Comparison of ENCODE assay signal across 25 cellular contexts in the genomic region with DNA sequence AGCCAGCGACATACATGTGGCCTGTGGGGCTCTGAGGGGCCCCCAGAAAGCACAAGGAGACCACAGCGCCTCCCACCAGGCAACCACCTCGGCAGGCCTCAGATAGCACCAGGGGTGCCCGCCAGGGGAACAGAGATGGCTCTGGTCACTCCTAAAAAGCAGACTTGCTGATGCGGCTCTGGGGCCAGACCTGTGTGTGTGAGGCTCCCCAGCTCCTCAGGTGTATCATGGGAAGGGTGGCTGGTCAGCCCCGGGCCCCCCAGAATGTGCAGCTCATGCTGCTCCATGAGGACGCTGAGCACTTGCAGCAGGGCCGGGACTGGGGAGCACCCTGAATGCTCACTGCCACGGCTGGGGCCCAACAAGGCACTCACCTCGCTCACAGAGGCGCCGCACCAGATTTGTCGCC.
DNase-seq lines count a peak whose midpoint lies in the region; ATAC-seq, FAIRE-seq and TF ChIP-seq lines count a peak whose summit lies in the region.
"Had no signal": no experiment of that assay in that cellular context is flagged by ENCODE, and none has a peak within 500 bp of the region (broad histone marks: within the 10 kb centered on the region; RNA-seq: fewer than 3 reads in every experiment).

No MANE protein-coding gene starts in this region.

- H2AFZ ChIP-seq in mesenchymal stem cell (ENCODE audit: low read depth, low read length): no peak overlapping the region

- H4K91ac ChIP-seq in mesenchymal stem cell (ENCODE audit: low read length): peak overlapping the region; percentile 1

- no peaks in the 10 kb centered on the region for H3K27me3 Mint-ChIP-seq in Caco-2 (ENCODE audit: insufficient read depth, unreplicated experiment)
- H3K27me3 Mint-ChIP-seq: activated CD8-positive, alpha-beta memory T cell treated with anti-CD3 and anti-CD28 coated beads, Interleukin-2, amount 10 ng/mL, durations not matched to agents 7 days and 5 days had no signal

- H3K9ac ChIP-seq in mesenchymal stem cell (ENCODE audit: low read length): no peak overlapping the region
- H3K9ac ChIP-seq: SK-N-SH had no signal

- H3K4me3 Mint-ChIP-seq in Caco-2 (ENCODE audit: unreplicated experiment): no peak overlapping the region
- H3K4me3 Mint-ChIP-seq: activated CD8-positive, alpha-beta memory T cell treated with anti-CD3 and anti-CD28 coated beads, Interleukin-2, amount 10 ng/mL, durations not matched to agents 7 days and 5 days; mesothelial cell of epicardium had no signal

- peak overlapping the region in 1 of 2 experiments; percentile 91 for H3K23ac ChIP-seq in mesenchymal stem cell (ENCODE audit: low read length in 2 of 2)

- intact Hi-C loops in Caco-2 (cut with micrococcal nuclease; ENCODE audit: unreplicated experiment) (no loop called here), thyroid gland (cut with DNase I) (no loop called here)

- TF ChIP-seq EP300 in A549 (IDR thresholded peaks at IDR 0.05): no peak

- peak overlapping the region in 1 of 2 experiments; percentile 53 for H3K14ac ChIP-seq in mesenchymal stem cell (ENCODE audit: low read length in 2 of 2)

- H3K36me3 ChIP-seq in Caco-2 (ENCODE audit: control insufficient read depth, insufficient read depth, low read length) (peaks cover 6% of the 10 kb centered on the region), mesenchymal stem cell (ENCODE audit: control insufficient read depth in 1 of 2, insufficient read depth in 2 of 2, low read depth in 1 of 2, low read length in 2 of 2) (peaks cover 6 to 30% of the 10 kb centered on the region in 2 experiments), thyroid gland (peaks cover 5 to 26% of the 10 kb centered on the region in 2 donors)

- peak overlapping the region; percentile 87 to 99 for H2BK12ac ChIP-seq in mesenchymal stem cell (ENCODE audit: low read length in 2 of 2)

- H3K27ac ChIP-seq in A549: peak overlapping the region; percentile 97 to 98
- H3K27ac ChIP-seq in VCaP: peak overlapping the region; percentile 60; the same call in 1 of the 2 replicates
- H3K27ac ChIP-seq in mesenchymal stem cell (ENCODE audit: low read length, poor library complexity, severe bottlenecking): no peak overlapping the region
- H3K27ac ChIP-seq in thyroid gland: peak overlapping the region in 1 of 3 donors; percentile 15
- H3K27ac ChIP-seq: epithelial cell of prostate, psoas muscle had no signal

- FAIRE-seq in A549 (lab: Jason Lieb, UNC): no peak

- peaks cover 28% of the 10 kb centered on the region for H3K4me1 Mint-ChIP-seq in Caco-2 (ENCODE audit: low read depth, unreplicated experiment)

- DNase-seq in A549 (ENCODE audit: low read depth in 1 of 2, low spot score in 1 of 2) (no peak), Caco-2 (no peak), mesenchymal stem cell (no peak), thyroid gland (no peak), SIG-M5 treated with dmso at 0.1 percent for 504 hours (lab: John Stamatoyannopoulos, UW; ENCODE audit: unreplicated experiment) (no peak), AG08395 (ENCODE audit: low spot score) (no peak)
- DNase-seq in activated T-cell treated with anti-CD3 and anti-CD28 coated beads, Interleukin-2, amount 50 U/mL, for 1 hour: no peak
- DNase-seq: activated CD8-positive, alpha-beta memory T cell treated with anti-CD3 and anti-CD28 coated beads, Interleukin-2, amount 10 ng/mL, durations not matched to agents 7 days and 5 days; Calu3; EL; GOT3; Kasumi-1; NCI-H1105 treated with DMSO at 0.1 percent for 48 hours; NCI-H774; OCI-M1; psoas muscle; SK-N-SH; T-helper 9 cell had no signal

- no peak for ATAC-seq in A549
- ATAC-seq: activated CD4-positive, CD25-positive, alpha-beta regulatory T cell treated with anti-CD3 and anti-CD28 coated beads, Interleukin-2, amount 50 U/mL, for 24 hours; activated CD8-positive, alpha-beta memory T cell treated with anti-CD3 and anti-CD28 coated beads, Interleukin-2, amount 10 ng/mL, durations not matched to agents 7 days and 5 days; psoas muscle had no signal

- H3K18ac ChIP-seq in mesenchymal stem cell (ENCODE audit: low read depth in 1 of 2, low read length in 2 of 2): peak overlapping the region; percentile 99

- H4K8ac ChIP-seq in mesenchymal stem cell (ENCODE audit: low read length): peak overlapping the region; percentile 52

- TF ChIP-seq CTCF in A549 (IDR thresholded peaks at IDR 0.05): no peak
- no peak for TF ChIP-seq CTCF in Caco-2 (IDR thresholded peaks at IDR 0.05; ENCODE audit: insufficient read depth in 1 of 2, low read depth in 1 of 2, low read length in 1 of 2, severe bottlenecking in 1 of 2, unreplicated experiment in 1 of 2)
- no peak for TF ChIP-seq CTCF in VCaP (conservative IDR thresholded peaks at IDR 0.05)
- TF ChIP-seq CTCF in thyroid gland (IDR thresholded peaks at IDR 0.05): no peak

- peak overlapping the region; percentile 71 for H2BK120ac ChIP-seq in mesenchymal stem cell (ENCODE audit: low read depth, low read length)

- H2BK5ac ChIP-seq in mesenchymal stem cell (ENCODE audit: low read depth, low read length, poor library complexity, severe bottlenecking): no peak overlapping the region

- no peak for TF ChIP-seq RAD21 in A549 (conservative IDR thresholded peaks at IDR 0.05 in 1 of 2, IDR thresholded peaks at IDR 0.05 in 1 of 2)

- H3K27me3 ChIP-seq in Caco-2 (replicated peaks; ENCODE audit: control insufficient read depth, insufficient read depth, low read length) (no peaks in the 10 kb centered on the region), mesenchymal stem cell (ENCODE audit: control insufficient read depth in 1 of 2, insufficient read depth in 1 of 2, low read length in 2 of 2) (no peaks in the 10 kb centered on the region), thyroid gland (no peaks in the 10 kb centered on the region)
- H3K27me3 ChIP-seq: adrenal gland, cardiac muscle cell, dorsolateral prefrontal cortex had no signal

- no TSS peak for BruUV-seq in Caco-2 (replicated peaks; lab: Mats Ljungman, UMichigan)

- H2BK15ac ChIP-seq in mesenchymal stem cell (ENCODE audit: low read depth, poor library complexity, severe bottlenecking): peak overlapping the region; percentile 44

- no peak overlapping the region for H3K4me3 ChIP-seq in A549
- no peak overlapping the region for H3K4me3 ChIP-seq in Caco-2 (ENCODE audit: low read depth, low read length)
- H3K4me3 ChIP-seq in mesenchymal stem cell (ENCODE audit: insufficient read depth in 1 of 2, low read depth in 1 of 2, low read length in 2 of 2): no peak overlapping the region
- H3K4me3 ChIP-seq in thyroid gland (replicated peaks in 1 of 3): no peak overlapping the region
- H3K4me3 ChIP-seq: adrenal gland, cardiac muscle cell, dorsolateral prefrontal cortex, psoas muscle had no signal

- CTCF ChIA-PET in A549 (lab: Yijun Ruan, JAX) (interaction anchor here (1.0 to 5.9 kb wide), 7 partner anchors 9 to 314 kb away, joined by 3 to 65 read pairs (median 6); partner anchors contain the start of gene GINS1), Caco-2 (lab: Charles Lee) (interaction anchor here (0.9 kb wide), 1 partner anchor 91 kb away, joined by 3 read pairs; no protein-coding TSS in a partner anchor)

- H3K9me3 Mint-ChIP-seq in Caco-2 (ENCODE audit: unreplicated experiment): no peaks in the 10 kb centered on the region
- H3K9me3 Mint-ChIP-seq: mesothelial cell of epicardium had no signal

- H3K4me1 ChIP-seq in A549 (peaks cover 51% of the 10 kb centered on the region), Caco-2 (peaks cover 31% of the 10 kb centered on the region), mesenchymal stem cell (ENCODE audit: control insufficient read depth, insufficient read depth, low read depth, low read length) (peaks cover 37% of the 10 kb centered on the region), thyroid gland (peaks cover 20 to 31% of the 10 kb centered on the region in 2 donors)

- H3K27ac Mint-ChIP-seq in Caco-2 (ENCODE audit: unreplicated experiment): peak overlapping the region; percentile 87
- H3K27ac Mint-ChIP-seq: activated CD8-positive, alpha-beta memory T cell treated with anti-CD3 and anti-CD28 coated beads, Interleukin-2, amount 10 ng/mL, durations not matched to agents 7 days and 5 days; mesothelial cell of epicardium had no signal

- H2AK5ac ChIP-seq in mesenchymal stem cell (ENCODE audit: low read length, severe bottlenecking): peak overlapping the region; percentile 53

- H3K9me3 ChIP-seq in A549 (no peaks in the 10 kb centered on the region), Caco-2 (no peaks in the 10 kb centered on the region), mesenchymal stem cell (ENCODE audit: control insufficient read depth, low read length) (no peaks in the 10 kb centered on the region), thyroid gland (no peaks in the 10 kb centered on the region)
- H3K9me3 ChIP-seq: adrenal gland, psoas muscle, SK-N-SH had no signal

- H3K36me3 Mint-ChIP-seq in Caco-2 (ENCODE audit: insufficient read depth, unreplicated experiment): peaks cover 54% of the 10 kb centered on the region

- peak overlapping the region; percentile 94 for H3K4me2 ChIP-seq in A549
- no peak overlapping the region for H3K4me2 ChIP-seq in mesenchymal stem cell (ENCODE audit: low read length, poor library complexity, severe bottlenecking)

- H3K79me1 ChIP-seq in mesenchymal stem cell (replicated peaks; ENCODE audit: low read length, poor library complexity, severe bottlenecking): peaks cover 7% of the 10 kb centered on the region

- POLR2A ChIA-PET in A549 (lab: Yijun Ruan, JAX) (no interaction called here), Caco-2 (lab: Charles Lee) (no interaction called here)

- peak overlapping the region; percentile 13 to 100 for H3K4ac ChIP-seq in mesenchymal stem cell (ENCODE audit: low read depth in 1 of 2, low read length in 2 of 2)

- TF ChIP-seq POLR2A in A549 (IDR thresholded peaks at IDR 0.05; ENCODE audit: low read length) (no peak), thyroid gland (IDR thresholded peaks at IDR 0.05) (no peak)

- 93% methylated on average over 13 of the region's 13 CpGs for WGBS in A549 (ENCODE audit: missing lambda C conversion rate)
- WGBS in mesenchymal stem cell: 94% methylated on average over 13 of the region's 13 CpGs
- WGBS in thyroid gland, 2 donors: 87 to 94% methylated on average over 13 of the region's 13 CpGs

TF ChIP-seq in A549, 52 proteins besides CTCF, POLR2A, EP300 and RAD21:
- TF ChIP-seq EHF (CRISPR knock-in tag; IDR thresholded peaks at IDR 0.05) (no peak), EHMT2 (IDR thresholded peaks at IDR 0.05; ENCODE audit: low read depth) (no peak), MYC (IDR thresholded peaks at IDR 0.05; ENCODE audit: borderline replicate concordance, low read length) (no peak), HOXB5 (CRISPR knock-in tag; IDR thresholded peaks at IDR 0.05) (no peak), USF2 (IDR thresholded peaks at IDR 0.05) (no peak), SREBF2 (IDR thresholded peaks at IDR 0.05) (no peak), JUN (IDR thresholded peaks at IDR 0.05) (no peak)
